26 cellular contexts compared by ENCODE assay signal in genomic region chr2:199784512-199784911, GRCh38.
"Had no signal": no experiment of that assay in that cellular context is flagged by ENCODE, and none has a peak within 500 bp of the region (broad histone marks: within the 10 kb centered on the region; RNA-seq: fewer than 3 reads in every experiment).

No MANE protein-coding gene starts in this region.

- DNase-seq: activated CD4-positive, alpha-beta T cell treated with anti-CD3 and anti-CD28 coated beads for 36 hours; activated CD4-positive, alpha-beta T cell treated with anti-CD3 and anti-CD28 coated beads, Interleukin-2, amount 50 U/mL, for 4 hours; activated CD8-positive, alpha-beta memory T cell treated with anti-CD3 and anti-CD28 coated beads for 24 hours; activated CD8-positive, alpha-beta memory T cell treated with anti-CD3 and anti-CD28 coated beads, Interleukin-2, amount 50 U/mL, for 4 hours; activated naive CD4-positive, alpha-beta T cell; activated T-cell treated with anti-CD3 and anti-CD28 coated beads, Interleukin-2, amount 50 U/mL, for 24 hours; adrenal gland; brain microvascular endothelial cell; caudate nucleus; effector CD4-positive, alpha-beta T cell; foreskin fibroblast; hippocampal formation; kidney glomerular epithelial cell; left ventricle myocardium inferior; naive thymus-derived CD8-positive, alpha-beta T cell; sigmoid colon; stimulated activated CD4-positive, alpha-beta T cell treated with anti-CD3 and anti-CD28 coated beads, Interleukin-15, amount 100 ng/mL, for 24 hours; stomach had no signal

- H3K4me3 ChIP-seq: adrenal gland, ascending aorta, left ventricle myocardium inferior, neural progenitor cell, sigmoid colon, smooth muscle cell, stomach, suprapubic skin, tibial nerve had no signal

- FAIRE-seq: endometrium had no signal

- H3K27ac ChIP-seq: adrenal gland, ascending aorta, brain microvascular endothelial cell, left ventricle myocardium inferior, neural progenitor cell, sigmoid colon, stomach, suprapubic skin, tibial nerve had no signal

- H3K9ac ChIP-seq: neural progenitor cell had no signal

- H3K27me3 ChIP-seq: adrenal gland, ascending aorta, brain microvascular endothelial cell, neural progenitor cell, sigmoid colon, stomach, suprapubic skin, tibial nerve had no signal

- H3K4me2 ChIP-seq: neural progenitor cell, smooth muscle cell had no signal

- H2AFZ ChIP-seq: neural progenitor cell had no signal

- ATAC-seq: activated CD4-positive, alpha-beta T cell treated with anti-CD3 and anti-CD28 coated beads for 36 hours; naive thymus-derived CD8-positive, alpha-beta T cell; stimulated activated memory B cell treated with anti-CD40 and anti-IgM and Interleukin-4, amounts not matched to agents 10 μg/mL and 1 μg/mL and 100 μg/mL, for 72 hours; WTC11 had no signal

- H3K9me3 ChIP-seq: adrenal gland, ascending aorta, sigmoid colon, stomach, suprapubic skin had no signal

- H3K36me3 ChIP-seq: adrenal gland, ascending aorta, brain microvascular endothelial cell, left ventricle myocardium inferior, neural progenitor cell, sigmoid colon, stomach, suprapubic skin had no signal

- H3K4me1 ChIP-seq: adrenal gland, ascending aorta, left ventricle myocardium inferior, neural progenitor cell, sigmoid colon, stomach, suprapubic skin, tibial nerve had no signal
